In the genomic region with DNA sequence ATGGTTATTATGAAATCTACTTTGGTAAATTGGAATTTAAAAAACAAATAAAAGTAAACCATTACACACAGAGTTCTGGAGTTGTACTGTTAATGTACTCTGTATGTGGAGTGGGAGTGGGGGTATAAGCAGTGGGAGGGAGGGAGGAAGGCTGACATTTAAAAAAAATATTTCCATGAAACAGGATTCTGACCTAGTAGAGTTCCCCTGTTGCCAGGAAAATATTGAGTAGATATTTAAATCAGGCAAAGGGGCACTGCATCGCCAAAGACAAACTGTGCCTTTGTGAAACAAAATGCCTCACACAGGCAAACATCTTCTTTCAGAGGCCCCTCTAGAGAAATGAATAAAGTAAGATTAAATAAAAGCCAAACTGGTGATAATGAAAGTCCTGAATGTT, we compare ENCODE assay signal across 20 cellular contexts.
DNase-seq lines count a peak whose midpoint lies in the region; ATAC-seq and TF ChIP-seq lines count a peak whose summit lies in the region.
"Had no signal": no experiment of that assay in that cellular context is flagged by ENCODE, and none has a peak within 500 bp of the region (broad histone marks: within the 10 kb centered on the region; RNA-seq: fewer than 3 reads in every experiment).

No MANE protein-coding gene starts in this region.

- H3K4me3 ChIP-seq in ascending aorta (no peak overlapping the region), iPS-18a (ENCODE audit: low read length) (peak overlapping the region; percentile 2), neutrophil (ENCODE audit: low read depth in 1 of 2, low read length in 1 of 2) (no peak overlapping the region), body of pancreas (no peak overlapping the region)
- H3K4me3 ChIP-seq: BLaER1, GM12878 had no signal

- 48 to 62% methylated on average over 1 of the region's 1 CpG for whole genome bisulfite sequencing in body of pancreas, 2 donors

- H3K27ac ChIP-seq in ascending aorta (peak overlapping the region; percentile 59 to 84), iPS-18a (ENCODE audit: low read length) (no peak overlapping the region), neutrophil (peak overlapping the region; percentile 30), body of pancreas (no peak overlapping the region)
- H3K27ac ChIP-seq: BLaER1, HL-60 had no signal

- no peaks in the 10 kb centered on the region for H3K36me3 Mint-ChIP-seq in HFFc6 (ENCODE audit: low read depth)
- H3K36me3 Mint-ChIP-seq: CD8-positive, alpha-beta T cell had no signal

- no peak for DNase-seq in ascending aorta (ENCODE audit: low spot score in 2 of 2)
- no peak for DNase-seq in HFFc6
- DNase-seq in amniotic stem cell (lab: John Stamatoyannopoulos, UW): no peak
- DNase-seq in body of pancreas: no peak
- DNase-seq: 8988T; CD8-positive, alpha-beta T cell; COR-L47; DMS 273 treated with DMSO at 0.1 percent for 48 hours; DMS53; DND-41; EL; H9; IMR-90 had no signal

- TF ChIP-seq CTCF in ascending aorta (IDR thresholded peaks at IDR 0.05): no peak
- no peak for TF ChIP-seq CTCF in neutrophil (IDR thresholded peaks at IDR 0.05)
- TF ChIP-seq CTCF in HFFc6 (IDR thresholded peaks at IDR 0.05): no peak
- TF ChIP-seq CTCF in body of pancreas (IDR thresholded peaks at IDR 0.05): no peak

- H3K4me1 Mint-ChIP-seq in HFFc6 (ENCODE audit: low read depth): no peaks in the 10 kb centered on the region

- H3K9me3 Mint-ChIP-seq in HFFc6: no peaks in the 10 kb centered on the region

- intact Hi-C loops in ascending aorta (cut with DNase I) (no loop called here), body of pancreas (cut with DNase I) (no loop called here)

- no peak for TF ChIP-seq POLR2A in body of pancreas (IDR thresholded peaks at IDR 0.05)

- H3K4me3 Mint-ChIP-seq in HFFc6: no peak overlapping the region
- H3K4me3 Mint-ChIP-seq: CD14-positive monocyte; CD8-positive, alpha-beta T cell; H9 had no signal

- ATAC-seq in SK-N-SH treated with all-trans-retinoic acid at 6 μM for 48 hours (no peak), body of pancreas (no peak)
- ATAC-seq: CD8-positive, alpha-beta T cell; GM12878 had no signal

- H3K27me3 ChIP-seq in ascending aorta (no peaks in the 10 kb centered on the region), iPS-18a (ENCODE audit: control insufficient read depth, insufficient read depth, low read length) (no peaks in the 10 kb centered on the region), neutrophil (no peaks in the 10 kb centered on the region), body of pancreas (no peaks in the 10 kb centered on the region)
- H3K27me3 ChIP-seq: BLaER1 had no signal

- peaks cover 24% of the 10 kb centered on the region for H3K27me3 Mint-ChIP-seq in HFFc6 (ENCODE audit: insufficient read depth)

- no peak overlapping the region for H3K27ac Mint-ChIP-seq in HFFc6
- H3K27ac Mint-ChIP-seq: CD14-positive monocyte; CD8-positive, alpha-beta T cell; H9 had no signal

- H3K4me1 ChIP-seq in ascending aorta: peaks cover 4 to 16% of the 10 kb centered on the region in 2 donors
- peaks cover 12% of the 10 kb centered on the region for H3K4me1 ChIP-seq in iPS-18a (ENCODE audit: control insufficient read depth, low read depth, low read length)
- peaks cover 43 to 45% of the 10 kb centered on the region in 2 experiments for H3K4me1 ChIP-seq in neutrophil (ENCODE audit: control insufficient read depth in 1 of 2, insufficient read depth in 1 of 2, low read depth in 1 of 2, low read length in 1 of 2)
- H3K4me1 ChIP-seq in body of pancreas: no peaks in the 10 kb centered on the region

- H3K9me3 ChIP-seq in ascending aorta (no peaks in the 10 kb centered on the region), iPS-18a (ENCODE audit: control insufficient read depth, low read depth, low read length) (no peaks in the 10 kb centered on the region), neutrophil (no peaks in the 10 kb centered on the region), body of pancreas (no peaks in the 10 kb centered on the region)

- H3K9ac ChIP-seq in iPS-18a (ENCODE audit: low read length): no peak overlapping the region
- H3K9ac ChIP-seq: BLaER1 had no signal

- H3K36me3 ChIP-seq in ascending aorta (no peaks in the 10 kb centered on the region), iPS-18a (ENCODE audit: control insufficient read depth, low read depth, low read length) (no peaks in the 10 kb centered on the region), neutrophil (no peaks in the 10 kb centered on the region), body of pancreas (replicated peaks in 1 of 2; ENCODE audit: insufficient read depth in 1 of 2, low read depth in 2 of 2) (no peaks in the 10 kb centered on the region)

TF ChIP-seq in SK-N-SH treated with all-trans-retinoic acid at 6 μM for 48 hours, 23 proteins besides CTCF, POLR2A, EP300 and RAD21:
- TF ChIP-seq PPARA (CRISPR knock-in tag; IDR thresholded peaks at IDR 0.05; ENCODE audit: borderline replicate concordance): no peak
- no peak for TF ChIP-seq ZFP3 (CRISPR knock-in tag; IDR thresholded peaks at IDR 0.05)
- TF ChIP-seq RARB (CRISPR knock-in tag; IDR thresholded peaks at IDR 0.05): no peak
- no peak for TF ChIP-seq TOX (CRISPR knock-in tag; IDR thresholded peaks at IDR 0.05; ENCODE audit: borderline replicate concordance)
- no peak for TF ChIP-seq TCF4 (CRISPR knock-in tag; IDR thresholded peaks at IDR 0.05; ENCODE audit: borderline replicate concordance)
- TF ChIP-seq, protein P1, sequence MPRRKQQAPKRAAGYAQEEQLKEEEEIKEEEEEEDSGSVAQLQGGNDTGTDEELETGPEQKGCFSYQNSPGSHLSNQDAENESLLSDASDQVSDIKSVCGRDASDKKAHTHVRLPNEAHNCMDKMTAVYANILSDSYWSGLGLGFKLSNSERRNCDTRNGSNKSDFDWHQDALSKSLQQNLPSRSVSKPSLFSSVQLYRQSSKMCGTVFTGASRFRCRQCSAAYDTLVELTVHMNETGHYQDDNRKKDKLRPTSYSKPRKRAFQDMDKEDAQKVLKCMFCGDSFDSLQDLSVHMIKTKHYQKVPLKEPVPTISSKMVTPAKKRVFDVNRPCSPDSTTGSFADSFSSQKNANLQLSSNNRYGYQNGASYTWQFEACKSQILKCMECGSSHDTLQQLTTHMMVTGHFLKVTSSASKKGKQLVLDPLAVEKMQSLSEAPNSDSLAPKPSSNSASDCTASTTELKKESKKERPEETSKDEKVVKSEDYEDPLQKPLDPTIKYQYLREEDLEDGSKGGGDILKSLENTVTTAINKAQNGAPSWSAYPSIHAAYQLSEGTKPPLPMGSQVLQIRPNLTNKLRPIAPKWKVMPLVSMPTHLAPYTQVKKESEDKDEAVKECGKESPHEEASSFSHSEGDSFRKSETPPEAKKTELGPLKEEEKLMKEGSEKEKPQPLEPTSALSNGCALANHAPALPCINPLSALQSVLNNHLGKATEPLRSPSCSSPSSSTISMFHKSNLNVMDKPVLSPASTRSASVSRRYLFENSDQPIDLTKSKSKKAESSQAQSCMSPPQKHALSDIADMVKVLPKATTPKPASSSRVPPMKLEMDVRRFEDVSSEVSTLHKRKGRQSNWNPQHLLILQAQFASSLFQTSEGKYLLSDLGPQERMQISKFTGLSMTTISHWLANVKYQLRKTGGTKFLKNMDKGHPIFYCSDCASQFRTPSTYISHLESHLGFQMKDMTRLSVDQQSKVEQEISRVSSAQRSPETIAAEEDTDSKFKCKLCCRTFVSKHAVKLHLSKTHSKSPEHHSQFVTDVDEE (CRISPR knock-in tag; IDR thresholded peaks at IDR 0.05): no peak
- no peak for TF ChIP-seq ZNF8 (CRISPR knock-in tag; IDR thresholded peaks at IDR 0.05)
- no peak for TF ChIP-seq ZNF70 (CRISPR knock-in tag; IDR thresholded peaks at IDR 0.05)
- no peak for TF ChIP-seq SNAI2 (CRISPR knock-in tag; IDR thresholded peaks at IDR 0.05)
- no peak for TF ChIP-seq BACH2 (CRISPR knock-in tag; IDR thresholded peaks at IDR 0.05; ENCODE audit: borderline replicate concordance)
- TF ChIP-seq, protein P2, sequence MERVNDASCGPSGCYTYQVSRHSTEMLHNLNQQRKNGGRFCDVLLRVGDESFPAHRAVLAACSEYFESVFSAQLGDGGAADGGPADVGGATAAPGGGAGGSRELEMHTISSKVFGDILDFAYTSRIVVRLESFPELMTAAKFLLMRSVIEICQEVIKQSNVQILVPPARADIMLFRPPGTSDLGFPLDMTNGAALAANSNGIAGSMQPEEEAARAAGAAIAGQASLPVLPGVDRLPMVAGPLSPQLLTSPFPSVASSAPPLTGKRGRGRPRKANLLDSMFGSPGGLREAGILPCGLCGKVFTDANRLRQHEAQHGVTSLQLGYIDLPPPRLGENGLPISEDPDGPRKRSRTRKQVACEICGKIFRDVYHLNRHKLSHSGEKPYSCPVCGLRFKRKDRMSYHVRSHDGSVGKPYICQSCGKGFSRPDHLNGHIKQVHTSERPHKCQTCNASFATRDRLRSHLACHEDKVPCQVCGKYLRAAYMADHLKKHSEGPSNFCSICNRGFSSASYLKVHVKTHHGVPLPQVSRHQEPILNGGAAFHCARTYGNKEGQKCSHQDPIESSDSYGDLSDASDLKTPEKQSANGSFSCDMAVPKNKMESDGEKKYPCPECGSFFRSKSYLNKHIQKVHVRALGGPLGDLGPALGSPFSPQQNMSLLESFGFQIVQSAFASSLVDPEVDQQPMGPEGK (CRISPR knock-in tag; IDR thresholded peaks at IDR 0.05; ENCODE audit: borderline replicate concordance): no peak
- no peak for TF ChIP-seq ZFP30 (CRISPR knock-in tag; IDR thresholded peaks at IDR 0.05)
- no peak for TF ChIP-seq ISL1 (CRISPR knock-in tag; IDR thresholded peaks at IDR 0.05)
- TF ChIP-seq CSDC2 (CRISPR knock-in tag; IDR thresholded peaks at IDR 0.05): no peak
- TF ChIP-seq ARNTL (CRISPR knock-in tag; IDR thresholded peaks at IDR 0.05; ENCODE audit: borderline replicate concordance, low read depth): no peak
- TF ChIP-seq, protein P3, sequence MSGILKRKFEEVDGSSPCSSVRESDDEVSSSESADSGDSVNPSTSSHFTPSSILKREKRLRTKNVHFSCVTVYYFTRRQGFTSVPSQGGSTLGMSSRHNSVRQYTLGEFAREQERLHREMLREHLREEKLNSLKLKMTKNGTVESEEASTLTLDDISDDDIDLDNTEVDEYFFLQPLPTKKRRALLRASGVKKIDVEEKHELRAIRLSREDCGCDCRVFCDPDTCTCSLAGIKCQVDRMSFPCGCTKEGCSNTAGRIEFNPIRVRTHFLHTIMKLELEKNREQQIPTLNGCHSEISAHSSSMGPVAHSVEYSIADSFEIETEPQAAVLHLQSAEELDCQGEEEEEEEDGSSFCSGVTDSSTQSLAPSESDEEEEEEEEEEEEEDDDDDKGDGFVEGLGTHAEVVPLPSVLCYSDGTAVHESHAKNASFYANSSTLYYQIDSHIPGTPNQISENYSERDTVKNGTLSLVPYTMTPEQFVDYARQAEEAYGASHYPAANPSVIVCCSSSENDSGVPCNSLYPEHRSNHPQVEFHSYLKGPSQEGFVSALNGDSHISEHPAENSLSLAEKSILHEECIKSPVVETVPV (CRISPR knock-in tag; IDR thresholded peaks at IDR 0.05): no peak

Comparison
In these comparisons a context has a peak if more than half of its experiments do, and no peak if none do; other contexts are left out.
1. H3K27ac ChIP-seq: peak in ascending aorta (2 of 2) and neutrophil (single experiment); none in iPS-18a (single experiment) and body of pancreas (0 of 4).